ENCODE assay signal across 8 cellular contexts in genomic region chr7:25098096-25099046, GRCh38. TPM values are rescaled to one million over a fixed set of nuclear protein-coding genes. Genes with fewer than 3 reads are reported as not detected.
DNase-seq lines count a peak whose midpoint lies in the region; ATAC-seq and TF ChIP-seq lines count a peak whose summit lies in the region.

No MANE protein-coding gene starts in this region.

- peak; percentile 96 for TF ChIP-seq CTCF in astrocyte of the cerebellum (IDR thresholded peaks at IDR 0.05; ENCODE audit: low read depth, low read length, missing control alignments)

- H3K4me1 ChIP-seq in skeletal muscle satellite cell (ENCODE audit: control insufficient read depth, insufficient read depth, low read length): no peaks in the 10 kb centered on the region

- H3K9me3 ChIP-seq in skeletal muscle satellite cell (replicated peaks; ENCODE audit: low read length): no peaks in the 10 kb centered on the region

- H3K36me3 ChIP-seq in H7 (replicated peaks; ENCODE audit: control insufficient read depth, insufficient read depth, low read length) (no peaks in the 10 kb centered on the region), skeletal muscle satellite cell (ENCODE audit: insufficient read depth, low read length) (no peaks in the 10 kb centered on the region)

- DNase-seq in Daoy (ENCODE audit: low read depth): peak; percentile 78
- DNase-seq in H7: peak; percentile 73
- peak; percentile 71 for DNase-seq in NCI-H1105 (lab: John Stamatoyannopoulos, UW)
- peak; percentile 20 to 83 (median 42) for DNase-seq in T-helper 2 cell
- peak; percentile 31 for DNase-seq in astrocyte of the cerebellum (ENCODE audit: low read depth)
- peak in 31 of 51 donors; percentile 1 to 62 (median 15) for DNase-seq in hypothalamus (lab: John Stamatoyannopoulos, UW)

- H3K4me2 ChIP-seq in skeletal muscle satellite cell (ENCODE audit: low read length): peak overlapping the region; percentile 12

- in situ Hi-C loops in astrocyte of the cerebellum (cut with HindIII; ENCODE audit: low sequenced_read_pairs): no loop called here

- H3K27me3 ChIP-seq in H7 (ENCODE audit: control insufficient read depth, insufficient read depth, low read length) (no peaks in the 10 kb centered on the region), skeletal muscle satellite cell (ENCODE audit: control insufficient read depth, insufficient read depth, low read length) (no peaks in the 10 kb centered on the region)

- no peak overlapping the region for H3K4me3 ChIP-seq in H7 (ENCODE audit: insufficient read depth, low read depth, low read length)
- no peak overlapping the region for H3K4me3 ChIP-seq in astrocyte of the cerebellum (ENCODE audit: low read depth, low read length)
- no peak overlapping the region for H3K4me3 ChIP-seq in skeletal muscle satellite cell (ENCODE audit: low read length)

- H3K9ac ChIP-seq in skeletal muscle satellite cell (ENCODE audit: low read depth, low read length): no peak overlapping the region

- no peak for ATAC-seq in HG03139 (IDR thresholded peaks at IDR 0.05; ENCODE audit: unreplicated experiment)

RNA-seq across cellular contexts. Expression of gene CYCS, which starts 26.7 kb away (rescaled TPM):
- total RNA-seq in Daoy (2014; rRNA removed; shearing (Covaris generic)): 176 and 218 TPM in 2 replicates
- total RNA-seq in H7 (2014; rRNA removed; shearing (Covaris generic)): 115 and 121 TPM in 2 replicates
- total RNA-seq in skeletal muscle satellite cell (2012; rRNA removed): 60.8 and 69.0 TPM in 2 replicates

Comparison
In these comparisons a context has a peak if more than half of its experiments do, and no peak if none do; other contexts are left out.
1. DNase-seq: peak in every context shown above with its lines; median percentile 78 in Daoy; 73 in H7; 71 in NCI-H1105; 42 in T-helper 2 cell; 31 in astrocyte of the cerebellum; 15 in hypothalamus.